In genomic region chr4:98661356-98662054, GRCh38 we compare ENCODE assay signal across 12 cellular contexts. TPM values are rescaled to one million over a fixed set of nuclear protein-coding genes. Genes with fewer than 3 reads are reported as not detected.
DNase-seq lines count a peak whose midpoint lies in the region; ATAC-seq and TF ChIP-seq lines count a peak whose summit lies in the region.
"Had no signal": no experiment of that assay in that cellular context is flagged by ENCODE, and none has a peak within 500 bp of the region (broad histone marks: within the 10 kb centered on the region; RNA-seq: fewer than 3 reads in every experiment).

No MANE protein-coding gene starts in this region.

- no peak overlapping the region for H2AK9ac ChIP-seq in IMR-90 (replicated peaks; ENCODE audit: low read depth, low read length, poor library complexity)

- 0 out of 2 replicates have a peak overlapping the region, but pooled peaks have one; percentile 24 for H3K23ac ChIP-seq in IMR-90 (ENCODE audit: low read depth, low read length)

- H3K4ac ChIP-seq in IMR-90 (ENCODE audit: low read depth, low read length), result no peak overlapping the region

- H3K27ac ChIP-seq in IMR-90 (ENCODE audit: insufficient read depth, low read length), result no peak overlapping the region
- H3K27ac ChIP-seq: SJSA1 had no signal

- H3K9me3 ChIP-seq in Caco-2, result peaks cover 14% of the 10 kb centered on the region
- no peaks in the 10 kb centered on the region for H3K9me3 ChIP-seq in IMR-90 (ENCODE audit: control insufficient read depth, insufficient read depth, low read length)
- H3K9me3 ChIP-seq: SJSA1 had no signal

- no peak overlapping the region for H4K91ac ChIP-seq in IMR-90 (ENCODE audit: insufficient read depth, low read depth, low read length)

- H2BK15ac ChIP-seq in IMR-90 (ENCODE audit: low read depth, low read length), result no peak overlapping the region

- POLR2A ChIA-PET in Caco-2 (lab: Charles Lee), result interaction anchor here (0.6 kb wide), 1 partner anchor 86 kb away, joined by 3 read pairs; no protein-coding TSS in a partner anchor
- POLR2A ChIA-PET in IMR-90 (lab: Charles Lee; ENCODE audit: unreplicated experiment), result no interaction called here

- H3K4me3 Mint-ChIP-seq in Caco-2 (ENCODE audit: unreplicated experiment) (peak overlapping the region; percentile 22), brain (peak overlapping the region in 3 of 5 experiments; percentile 50 to 68 (median 56)), natural killer cell (no peak overlapping the region)
- H3K4me3 Mint-ChIP-seq: activated CD8-positive, alpha-beta memory T cell treated with anti-CD3 and anti-CD28 coated beads, Interleukin-2, amount 10 ng/mL, durations not matched to agents 7 days and 5 days had no signal

- H3K27ac Mint-ChIP-seq in Caco-2 (ENCODE audit: unreplicated experiment) (peak overlapping the region; percentile 15), brain (peak overlapping the region in 4 of 5 experiments; percentile 38 to 69 (median 57)), natural killer cell (peak overlapping the region; percentile 92 to 95)
- H3K27ac Mint-ChIP-seq: activated CD8-positive, alpha-beta memory T cell treated with anti-CD3 and anti-CD28 coated beads, Interleukin-2, amount 10 ng/mL, durations not matched to agents 7 days and 5 days had no signal

- BruUV-seq in Caco-2 (replicated peaks; lab: Mats Ljungman, UMichigan) (no TSS peak), IMR-90 (replicated peaks; lab: Mats Ljungman, UMichigan) (no TSS peak)

- H3K9me1 ChIP-seq in IMR-90 (ENCODE audit: insufficient read depth, low read length), result peaks cover 7% of the 10 kb centered on the region

- no peaks in the 10 kb centered on the region for H3K27me3 ChIP-seq in Caco-2 (replicated peaks; ENCODE audit: control insufficient read depth, insufficient read depth, low read length)
- H3K27me3 ChIP-seq in IMR-90 (ENCODE audit: control insufficient read depth, insufficient read depth, low read length), result no peaks in the 10 kb centered on the region
- H3K27me3 ChIP-seq: SJSA1 had no signal

- no peak overlapping the region for H2BK20ac ChIP-seq in IMR-90 (ENCODE audit: low read depth, low read length)

- TF ChIP-seq POLR2A in IMR-90 (IDR thresholded peaks at IDR 0.05; ENCODE audit: low read depth, low read length), result no peak

- H2AFZ ChIP-seq in IMR-90 (replicated peaks; ENCODE audit: low read length, poor library complexity), result no peak overlapping the region

- no peaks in the 10 kb centered on the region for H3K9me3 Mint-ChIP-seq in Caco-2 (ENCODE audit: unreplicated experiment)
- peaks cover 0 to 14% (median 10%) of the 10 kb centered on the region in 5 experiments for H3K9me3 Mint-ChIP-seq in brain
- no peaks in the 10 kb centered on the region for H3K9me3 Mint-ChIP-seq in natural killer cell

- H3K4me3 ChIP-seq in Caco-2 (ENCODE audit: low read depth, low read length), result no peak overlapping the region
- no peak overlapping the region for H3K4me3 ChIP-seq in IMR-90 (ENCODE audit: insufficient read depth, low read depth, low read length)
- H3K4me3 ChIP-seq: SJSA1 had no signal

- H3K4me1 ChIP-seq in Caco-2, result peaks cover 40% of the 10 kb centered on the region
- H3K4me1 ChIP-seq in IMR-90 (ENCODE audit: control insufficient read depth, insufficient read depth, low read length), result peaks cover 9% of the 10 kb centered on the region

- TF ChIP-seq RAD21 in IMR-90 (IDR thresholded peaks at IDR 0.05; ENCODE audit: low read length), result no peak

- H3K14ac ChIP-seq in IMR-90 (replicated peaks; ENCODE audit: low read depth, low read length), result no peak overlapping the region

- peak overlapping the region; percentile 23 for H3K4me2 ChIP-seq in IMR-90 (ENCODE audit: low read depth, low read length)

- peaks cover 6% of the 10 kb centered on the region; the same call in 1 of the 2 replicates for H4K20me1 ChIP-seq in IMR-90 (ENCODE audit: insufficient read depth, low read length)

- H3K36me3 Mint-ChIP-seq in Caco-2 (ENCODE audit: insufficient read depth, unreplicated experiment) (peaks cover 5% of the 10 kb centered on the region), brain (no peaks in the 10 kb centered on the region), natural killer cell (no peaks in the 10 kb centered on the region)

- H4K8ac ChIP-seq in IMR-90 (ENCODE audit: low read depth in 2 of 2, low read length in 2 of 2), result no peak overlapping the region

- H3K9ac ChIP-seq in IMR-90 (ENCODE audit: low read depth, low read length), result no peak overlapping the region

- in situ Hi-C loops in IMR-90 (cut with MboI; ENCODE audit: low sequenced_read_pairs), result loop anchor here (10.0 to 25.0 kb wide), 3 partner anchors 393 to 499 kb away; partner anchors contain the start of gene RAP1GDS1

- peaks cover 6 to 31% of the 10 kb centered on the region in 2 experiments; a peak in 3 of 4 replicates for H3K79me1 ChIP-seq in IMR-90 (ENCODE audit: low read depth in 1 of 2, low read length in 2 of 2)

- no peak overlapping the region for H2BK120ac ChIP-seq in IMR-90 (ENCODE audit: low read depth, low read length)

- dilution Hi-C loops in IMR-90 (cut with HindIII; ENCODE audit: low sequenced_read_pairs, unreplicated experiment), result no loop called here

- H3K4me1 Mint-ChIP-seq in Caco-2 (ENCODE audit: low read depth, unreplicated experiment), result peaks cover 45% of the 10 kb centered on the region
- peaks cover 43% of the 10 kb centered on the region for H3K4me1 Mint-ChIP-seq in brain
- peaks cover 50 to 59% of the 10 kb centered on the region in 2 donors for H3K4me1 Mint-ChIP-seq in natural killer cell

- DNase-seq in Caco-2 (peak; percentile 55 to 60), IMR-90 (peak; percentile 58), natural killer cell (no peak), NCI-H187 treated with DMSO at 0.1 percent for 48 hours (lab: John Stamatoyannopoulos, UW) (no peak), posterior vena cava (ENCODE audit: low spot score) (no peak), retina (no peak)
- DNase-seq: activated CD8-positive, alpha-beta memory T cell treated with anti-CD3 and anti-CD28 coated beads, Interleukin-2, amount 10 ng/mL, durations not matched to agents 7 days and 5 days; glutamatergic neuron; midbrain had no signal

- no peak overlapping the region for H2AK5ac ChIP-seq in IMR-90 (ENCODE audit: low read depth, low read length)

- no peak overlapping the region for H4K5ac ChIP-seq in IMR-90 (ENCODE audit: low read depth, low read length)

- WGBS in IMR-90 (ENCODE audit: extremely low coverage in 2 of 2, insufficient read length in 1 of 2), 2 experiments, result no CpG with 5 or more reads among the region's 3 CpGs

- no peak overlapping the region for H2BK5ac ChIP-seq in IMR-90 (ENCODE audit: low read depth, low read length, poor library complexity, severe bottlenecking)

- no peaks in the 10 kb centered on the region for H3K27me3 Mint-ChIP-seq in Caco-2 (ENCODE audit: insufficient read depth, unreplicated experiment)
- H3K27me3 Mint-ChIP-seq in brain, result peaks cover 11% of the 10 kb centered on the region
- H3K27me3 Mint-ChIP-seq in natural killer cell (ENCODE audit: low read depth in 2 of 2), result no peaks in the 10 kb centered on the region
- H3K27me3 Mint-ChIP-seq: activated CD8-positive, alpha-beta memory T cell treated with anti-CD3 and anti-CD28 coated beads, Interleukin-2, amount 10 ng/mL, durations not matched to agents 7 days and 5 days had no signal

- intact Hi-C loops in Caco-2 (cut with micrococcal nuclease; ENCODE audit: unreplicated experiment), result loop anchor here (2.0 to 5.0 kb wide), 3 partner anchors 19 to 267 kb away; partner anchors contain the start of gene EIF4E
- intact Hi-C loops in IMR-90 (cut with micrococcal nuclease), result no loop called here
- intact Hi-C loops in natural killer cell (cut with micrococcal nuclease), result loop anchor here (2.0 to 5.0 kb wide), 3 partner anchors 45 to 901 kb away; partner anchors contain the start of genes EIF4E and TRMT10A
- intact Hi-C loops in posterior vena cava (cut with DNase I), result no loop called here

- TF ChIP-seq CTCF in Caco-2 (IDR thresholded peaks at IDR 0.05; ENCODE audit: insufficient read depth in 1 of 2, low read depth in 1 of 2, low read length in 1 of 2, severe bottlenecking in 1 of 2, unreplicated experiment in 1 of 2), result no peak
- TF ChIP-seq CTCF in IMR-90 (conservative IDR thresholded peaks at IDR 0.05; ENCODE audit: low read depth, low read length), result no peak
- no peak for TF ChIP-seq CTCF in brain (conservative IDR thresholded peaks at IDR 0.05)
- no peak for TF ChIP-seq CTCF in natural killer cell (IDR thresholded peaks at IDR 0.05)

- H3K18ac ChIP-seq in IMR-90 (ENCODE audit: low read depth, low read length), result no peak overlapping the region

- CTCF ChIA-PET in Caco-2 (lab: Charles Lee) (no interaction called here), IMR-90 (lab: Yijun Ruan, JAX) (interaction anchor here (0.6 kb wide), 1 partner anchor 249 kb away, joined by 8 read pairs; no protein-coding TSS in a partner anchor)

- ATAC-seq in IMR-90 (ENCODE audit: low read depth) (no peak), natural killer cell (no peak), HG03045 (IDR thresholded peaks at IDR 0.05; ENCODE audit: unreplicated experiment) (no peak)
- ATAC-seq: activated CD8-positive, alpha-beta memory T cell treated with anti-CD3 and anti-CD28 coated beads, Interleukin-2, amount 10 ng/mL, durations not matched to agents 7 days and 5 days had no signal

- H3K56ac ChIP-seq in IMR-90 (ENCODE audit: extremely low read depth, insufficient read depth, low read length), result no peak overlapping the region

- H3K36me3 ChIP-seq in Caco-2 (ENCODE audit: control insufficient read depth, insufficient read depth, low read length), result no peaks in the 10 kb centered on the region
- H3K36me3 ChIP-seq in IMR-90 (ENCODE audit: control insufficient read depth, insufficient read depth, low read length), result no peaks in the 10 kb centered on the region

TF ChIP-seq in IMR-90, 13 proteins besides CTCF, POLR2A, EP300 and RAD21:
- no peak for TF ChIP-seq SMC3 (IDR thresholded peaks at IDR 0.05; ENCODE audit: low read depth, low read length)
- peak; percentile 29; the same call in 1 of the 2 replicates for TF ChIP-seq FOS (IDR thresholded peaks at IDR 0.05; ENCODE audit: low read depth, low read length)
- TF ChIP-seq CEBPB (IDR thresholded peaks at IDR 0.05; ENCODE audit: low read depth, low read length), result peak; percentile 67
TF ChIP-seq in IMR-90: peak in this region for 2.

RNA-seq across cellular contexts. Expression of gene TSPAN5, which starts 3.1 kb away (rescaled TPM):
- total RNA-seq in Caco-2 (2022) (24.1 and 26.1 TPM in 2 replicates), IMR-90 (2012; rRNA removed) (79.6 and 88.3 TPM in 2 replicates), natural killer cell (10 to 100 TPM in 2 of 3 donors, 1 to 10 TPM in 1; 6.8 to 13.7 (median 11.4) TPM), posterior vena cava (1 to 10 TPM; 3.5 to 5.3 TPM)
- polyA plus RNA-seq in IMR-90 (2012; rRNA removed) (58.2 and 64.8 TPM in 2 replicates), brain (ENCODE audit: insufficient read depth, low read depth, low replicate concordance) (18.3 TPM)
- polyA plus RNA-seq in IMR-90 (2012; cell fraction: cytosol; rRNA removed), result 36.9 and 41.6 TPM in 2 replicates
- polyA plus RNA-seq in IMR-90 (2012; cell fraction: nucleus; rRNA removed; ENCODE audit: low replicate concordance), result 21.8 and 70.0 TPM in 2 replicates

Comparison
In these comparisons a context has a peak if more than half of its experiments do, and no peak if none do; other contexts are left out.
1. DNase-seq: peak in Caco-2 (2 of 2) and IMR-90 (single experiment); none in natural killer cell (single experiment), NCI-H187 treated with DMSO at 0.1 percent for 48 hours (single experiment), posterior vena cava (single experiment) and retina (single experiment).
2. H3K27ac Mint-ChIP-seq: peak in every context shown above with its lines; median percentile 94 in natural killer cell; 57 in brain; 15 in Caco-2.
3. intact Hi-C loops: an anchor here in Caco-2 (2.0 to 5.0 kb wide) and natural killer cell (2.0 to 5.0 kb wide); none called in IMR-90 and posterior vena cava.